Comparison of ENCODE assay signal across 8 cellular contexts in the genomic region with DNA sequence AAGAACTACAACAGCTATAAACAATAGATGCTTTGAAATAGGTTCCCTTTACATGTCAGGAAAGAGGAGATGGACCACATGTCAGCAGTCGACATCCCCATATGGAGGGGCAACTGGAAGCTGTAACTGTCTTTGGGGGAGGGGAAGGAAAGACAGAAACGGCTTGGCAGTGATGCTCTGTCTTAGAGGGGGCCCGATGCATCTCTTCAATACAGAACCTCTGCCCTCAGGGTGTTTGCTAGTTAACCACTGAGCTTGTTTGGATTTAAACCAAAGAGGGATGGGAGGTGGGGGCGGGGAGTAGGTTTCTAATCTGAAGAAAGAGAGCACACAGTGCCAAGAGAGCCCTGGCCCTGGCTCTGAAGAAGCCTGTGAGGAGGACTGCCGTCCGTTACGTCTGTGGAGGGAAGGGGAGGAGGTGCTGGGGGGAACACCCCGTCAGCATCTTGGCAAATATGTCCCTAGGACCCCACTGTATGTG. TPM values are rescaled to one million over a fixed set of nuclear protein-coding genes. Genes with fewer than 3 reads are reported as not detected.
A peak's percentile ranks its signal among the peaks of the same experiment; 100 is the strongest.
DNase-seq lines count a peak whose midpoint lies in the region; ATAC-seq, FAIRE-seq and TF ChIP-seq lines count a peak whose summit lies in the region.

No MANE protein-coding gene starts in this region.

- H2AFZ ChIP-seq in hepatocyte, result peak overlapping the region; percentile 31

- ATAC-seq in GM19351 (IDR thresholded peaks at IDR 0.05; ENCODE audit: unreplicated experiment), result peak; percentile 29

- H3K9me2 ChIP-seq in hepatocyte (replicated peaks; ENCODE audit: insufficient read depth), result no peaks in the 10 kb centered on the region

- H3K4me3 ChIP-seq in AG04449 (ENCODE audit: low read depth, low read length) (peak overlapping the region; percentile 29), SK-N-MC (peak overlapping the region; percentile 46), hepatocyte (no peak overlapping the region), thyroid gland (replicated peaks in 1 of 3) (peak overlapping the region in 1 of 3 donors; percentile 14)

- H3K4me2 ChIP-seq in hepatocyte, result peak overlapping the region; percentile 64

- H3K9me3 ChIP-seq in SK-N-MC (ENCODE audit: low read depth, low read length), result no peaks in the 10 kb centered on the region
- H3K9me3 ChIP-seq in hepatocyte (ENCODE audit: low read depth), result no peaks in the 10 kb centered on the region
- H3K9me3 ChIP-seq in thyroid gland, result no peaks in the 10 kb centered on the region

- DNase-seq in AG04449 (ENCODE audit: low read depth, low spot score), result no peak
- no peak for DNase-seq in SK-N-MC (ENCODE audit: low read depth, low spot score)
- peak; percentile 61 for DNase-seq in hepatocyte (ENCODE audit: low spot score)
- DNase-seq in thyroid gland, result no peak
- no peak for DNase-seq in cerebellum (ENCODE audit: low spot score)
- no peak for DNase-seq in HTR-8/SVneo (ENCODE audit: insufficient read length, low spot score)
- no peak for DNase-seq in HuH-7.5 (ENCODE audit: low spot score)

- TF ChIP-seq CTCF in AG04449 (IDR thresholded peaks at IDR 0.05; ENCODE audit: insufficient read depth, low read length, missing control alignments) (no peak), hepatocyte (IDR thresholded peaks at IDR 0.05; ENCODE audit: poor library complexity) (no peak), thyroid gland (IDR thresholded peaks at IDR 0.05) (no peak)

- no peak overlapping the region for H3K9ac ChIP-seq in SK-N-MC (ENCODE audit: insufficient read length)

- H3K79me2 ChIP-seq in hepatocyte, result no peaks in the 10 kb centered on the region

- POLR2A ChIA-PET in AG04449 (lab: Yijun Ruan, JAX), result interaction anchor here (0.5 to 1.0 kb wide), 5 partner anchors 10 to 1053 kb away, joined by 3 to 8 read pairs (median 3); no protein-coding TSS in a partner anchor

- H4K20me1 ChIP-seq in hepatocyte (ENCODE audit: insufficient read depth, poor library complexity, severe bottlenecking), result no peaks in the 10 kb centered on the region

- FAIRE-seq in HTR-8/SVneo (lab: Jason Lieb, UNC), result no peak

- no peaks in the 10 kb centered on the region for H3K27me3 ChIP-seq in hepatocyte
- no peaks in the 10 kb centered on the region for H3K27me3 ChIP-seq in thyroid gland

- intact Hi-C loops in thyroid gland (cut with DNase I), result no loop called here

- H3K36me3 ChIP-seq in SK-N-MC (ENCODE audit: insufficient read depth, low read length) (peaks cover 14% of the 10 kb centered on the region), hepatocyte (replicated peaks; ENCODE audit: insufficient read depth, low read depth) (no peaks in the 10 kb centered on the region), thyroid gland (no peaks in the 10 kb centered on the region)

- no peak for TF ChIP-seq POLR2A in thyroid gland (IDR thresholded peaks at IDR 0.05)

- CTCF ChIA-PET in AG04449 (lab: Yijun Ruan, JAX), result interaction anchor here (0.7 to 31.8 kb wide), 9 partner anchors 10 to 172 kb away, joined by 3 to 1392 read pairs (median 6); no protein-coding TSS in a partner anchor

- peaks cover 21% of the 10 kb centered on the region for H3K4me1 ChIP-seq in hepatocyte (ENCODE audit: insufficient read depth)
- peaks cover 9 to 28% of the 10 kb centered on the region in 2 donors for H3K4me1 ChIP-seq in thyroid gland

- WGBS in hepatocyte (ENCODE audit: low lambda C conversion rate, missing lambda C conversion rate), result 41% methylated on average over 7 of the region's 8 CpGs
- WGBS in thyroid gland, 2 donors, result 42 to 52% methylated on average over 8 of the region's 8 CpGs

- H3K27ac ChIP-seq in SK-N-MC, result peak overlapping the region; percentile 38; the same call in 1 of the 2 replicates
- peak overlapping the region; percentile 68 for H3K27ac ChIP-seq in hepatocyte
- H3K27ac ChIP-seq in thyroid gland, result peak overlapping the region; percentile 37 to 74 (median 48)

RNA-seq across cellular contexts. Expression of gene CPVL, which starts 55.2 kb away (rescaled TPM):
- 26.2 and 36.6 TPM in 2 replicates for total RNA-seq in hepatocyte
- 36.3 and 36.4 TPM in 2 replicates for polyA plus RNA-seq in hepatocyte
- 100 to 1,000 TPM in 2 of 4 donors, 10 to 100 TPM in 2; 79.8 to 182 (median 111) TPM for total RNA-seq in thyroid gland
- total RNA-seq in cerebellum, result 7.8 TPM
